1 cellular context compared by ENCODE assay signal in the genomic region with DNA sequence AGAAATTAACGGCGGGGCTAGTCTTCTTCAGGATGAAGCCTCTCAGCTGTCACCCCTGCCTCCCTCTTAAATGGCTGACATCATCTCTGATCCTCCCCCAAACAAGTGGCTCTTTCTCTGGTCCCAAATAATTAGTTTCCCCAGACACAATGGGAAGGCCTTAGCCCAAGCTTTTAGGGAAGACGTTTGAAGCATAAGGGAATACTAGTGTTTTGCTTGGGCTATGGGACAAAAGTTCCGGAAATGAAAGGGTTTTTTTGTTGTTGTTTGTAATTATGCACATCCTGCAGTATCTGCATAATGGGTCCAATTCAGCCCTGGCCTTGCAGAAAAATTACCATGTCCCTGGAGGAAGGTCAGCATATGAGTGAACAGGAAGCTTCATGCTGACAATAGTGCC.
TF ChIP-seq lines count a peak whose summit lies in the region.

No MANE protein-coding gene starts in this region.

TF ChIP-seq in GM23338, 12 proteins besides CTCF, POLR2A, EP300 and RAD21 (continued from another document):
- TF ChIP-seq, protein P1, sequence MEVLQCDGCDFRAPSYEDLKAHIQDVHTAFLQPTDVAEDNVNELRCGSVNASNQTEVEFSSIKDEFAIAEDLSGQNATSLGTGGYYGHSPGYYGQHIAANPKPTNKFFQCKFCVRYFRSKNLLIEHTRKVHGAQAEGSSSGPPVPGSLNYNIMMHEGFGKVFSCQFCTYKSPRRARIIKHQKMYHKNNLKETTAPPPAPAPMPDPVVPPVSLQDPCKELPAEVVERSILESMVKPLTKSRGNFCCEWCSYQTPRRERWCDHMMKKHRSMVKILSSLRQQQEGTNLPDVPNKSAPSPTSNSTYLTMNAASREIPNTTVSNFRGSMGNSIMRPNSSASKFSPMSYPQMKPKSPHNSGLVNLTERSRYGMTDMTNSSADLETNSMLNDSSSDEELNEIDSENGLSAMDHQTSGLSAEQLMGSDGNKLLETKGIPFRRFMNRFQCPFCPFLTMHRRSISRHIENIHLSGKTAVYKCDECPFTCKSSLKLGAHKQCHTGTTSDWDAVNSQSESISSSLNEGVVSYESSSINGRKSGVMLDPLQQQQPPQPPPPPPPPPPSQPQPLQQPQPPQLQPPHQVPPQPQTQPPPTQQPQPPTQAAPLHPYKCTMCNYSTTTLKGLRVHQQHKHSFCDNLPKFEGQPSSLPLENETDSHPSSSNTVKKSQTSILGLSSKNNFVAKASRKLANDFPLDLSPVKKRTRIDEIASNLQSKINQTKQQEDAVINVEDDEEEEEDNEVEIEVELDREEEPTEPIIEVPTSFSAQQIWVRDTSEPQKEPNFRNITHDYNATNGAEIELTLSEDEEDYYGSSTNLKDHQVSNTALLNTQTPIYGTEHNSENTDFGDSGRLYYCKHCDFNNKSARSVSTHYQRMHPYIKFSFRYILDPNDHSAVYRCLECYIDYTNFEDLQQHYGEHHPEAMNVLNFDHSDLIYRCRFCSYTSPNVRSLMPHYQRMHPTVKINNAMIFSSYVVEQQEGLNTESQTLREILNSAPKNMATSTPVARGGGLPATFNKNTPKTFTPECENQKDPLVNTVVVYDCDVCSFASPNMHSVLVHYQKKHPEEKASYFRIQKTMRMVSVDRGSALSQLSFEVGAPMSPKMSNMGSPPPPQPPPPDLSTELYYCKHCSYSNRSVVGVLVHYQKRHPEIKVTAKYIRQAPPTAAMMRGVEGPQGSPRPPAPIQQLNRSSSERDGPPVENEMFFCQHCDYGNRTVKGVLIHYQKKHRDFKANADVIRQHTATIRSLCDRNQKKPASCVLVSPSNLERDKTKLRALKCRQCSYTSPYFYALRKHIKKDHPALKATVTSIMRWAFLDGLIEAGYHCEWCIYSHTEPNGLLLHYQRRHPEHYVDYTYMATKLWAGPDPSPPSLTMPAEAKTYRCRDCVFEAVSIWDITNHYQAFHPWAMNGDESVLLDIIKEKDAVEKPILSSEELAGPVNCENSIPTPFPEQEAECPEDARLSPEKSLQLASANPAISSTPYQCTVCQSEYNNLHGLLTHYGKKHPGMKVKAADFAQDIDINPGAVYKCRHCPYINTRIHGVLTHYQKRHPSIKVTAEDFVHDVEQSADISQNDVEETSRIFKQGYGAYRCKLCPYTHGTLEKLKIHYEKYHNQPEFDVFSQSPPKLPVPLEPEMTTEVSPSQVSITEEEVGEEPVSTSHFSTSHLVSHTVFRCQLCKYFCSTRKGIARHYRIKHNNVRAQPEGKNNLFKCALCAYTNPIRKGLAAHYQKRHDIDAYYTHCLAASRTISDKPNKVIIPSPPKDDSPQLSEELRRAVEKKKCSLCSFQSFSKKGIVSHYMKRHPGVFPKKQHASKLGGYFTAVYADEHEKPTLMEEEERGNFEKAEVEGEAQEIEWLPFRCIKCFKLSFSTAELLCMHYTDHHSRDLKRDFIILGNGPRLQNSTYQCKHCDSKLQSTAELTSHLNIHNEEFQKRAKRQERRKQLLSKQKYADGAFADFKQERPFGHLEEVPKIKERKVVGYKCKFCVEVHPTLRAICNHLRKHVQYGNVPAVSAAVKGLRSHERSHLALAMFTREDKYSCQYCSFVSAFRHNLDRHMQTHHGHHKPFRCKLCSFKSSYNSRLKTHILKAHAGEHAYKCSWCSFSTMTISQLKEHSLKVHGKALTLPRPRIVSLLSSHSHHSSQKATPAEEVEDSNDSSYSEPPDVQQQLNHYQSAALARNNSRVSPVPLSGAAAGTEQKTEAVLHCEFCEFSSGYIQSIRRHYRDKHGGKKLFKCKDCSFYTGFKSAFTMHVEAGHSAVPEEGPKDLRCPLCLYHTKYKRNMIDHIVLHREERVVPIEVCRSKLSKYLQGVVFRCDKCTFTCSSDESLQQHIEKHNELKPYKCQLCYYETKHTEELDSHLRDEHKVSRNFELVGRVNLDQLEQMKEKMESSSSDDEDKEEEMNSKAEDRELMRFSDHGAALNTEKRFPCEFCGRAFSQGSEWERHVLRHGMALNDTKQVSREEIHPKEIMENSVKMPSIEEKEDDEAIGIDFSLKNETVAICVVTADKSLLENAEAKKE (CRISPR knock-in tag; IDR thresholded peaks at IDR 0.05): no peak
- TF ChIP-seq CREB1 (CRISPR knock-in tag; IDR thresholded peaks at IDR 0.05; ENCODE audit: low read depth) (no peak), EZH2 (IDR thresholded peaks at IDR 0.05; ENCODE audit: low read depth, unreplicated experiment) (no peak), JUNB (IDR thresholded peaks at IDR 0.05; ENCODE audit: unreplicated experiment) (no peak)
